24 cellular contexts compared by ENCODE assay signal in the genomic region with DNA sequence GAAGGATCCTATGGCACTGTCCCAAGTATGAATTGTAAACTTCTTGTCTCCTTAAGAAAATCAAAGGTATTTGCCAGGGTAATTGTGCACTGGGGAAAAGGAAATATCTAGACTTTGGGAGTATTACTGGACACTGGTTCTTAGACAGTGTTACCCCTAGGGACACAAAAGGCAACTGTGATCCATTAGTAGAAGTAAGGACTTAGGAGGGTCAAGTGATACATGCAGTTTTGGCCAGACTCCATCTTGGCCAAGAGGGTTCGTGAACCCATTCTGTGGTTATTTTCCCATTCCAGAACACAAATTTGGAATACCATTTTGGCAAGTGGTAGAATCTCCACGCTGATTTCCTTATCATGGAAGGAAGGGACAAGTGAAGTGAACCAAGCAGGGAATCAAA.
DNase-seq lines count a peak whose midpoint lies in the region; ATAC-seq and TF ChIP-seq lines count a peak whose summit lies in the region.
"Had no signal": no experiment of that assay in that cellular context is flagged by ENCODE, and none has a peak within 500 bp of the region (broad histone marks: within the 10 kb centered on the region; RNA-seq: fewer than 3 reads in every experiment).

No MANE protein-coding gene starts in this region.

- H3K27ac ChIP-seq in right atrium auricular region (peak overlapping the region in 1 of 2 donors; percentile 37), body of pancreas (no peak overlapping the region), heart left ventricle (peak overlapping the region in 2 of 12 donors; percentile 4 to 14)
- H3K27ac ChIP-seq in naive thymus-derived CD4-positive, alpha-beta T cell (ENCODE audit: low read depth, low read length) = no peak overlapping the region
- H3K27ac ChIP-seq: 22Rv1, BLaER1 had no signal

- no peaks in the 10 kb centered on the region for H3K36me3 ChIP-seq in right atrium auricular region
- H3K36me3 ChIP-seq in body of pancreas (replicated peaks in 1 of 2; ENCODE audit: insufficient read depth in 1 of 2, low read depth in 2 of 2) = no peaks in the 10 kb centered on the region
- H3K36me3 ChIP-seq in heart left ventricle = no peaks in the 10 kb centered on the region
- no peaks in the 10 kb centered on the region for H3K36me3 ChIP-seq in naive thymus-derived CD4-positive, alpha-beta T cell (ENCODE audit: control insufficient read depth in 2 of 3, insufficient read depth in 3 of 3, low read length in 3 of 3)
- H3K36me3 ChIP-seq: BLaER1 had no signal

- TF ChIP-seq CTCF in right atrium auricular region (IDR thresholded peaks at IDR 0.05) (no peak), body of pancreas (IDR thresholded peaks at IDR 0.05) (no peak), heart left ventricle (IDR thresholded peaks at IDR 0.05) (no peak)

- H3K4me1 Mint-ChIP-seq in naive thymus-derived CD4-positive, alpha-beta T cell = peaks cover 0 to 1% (median 0%) of the 10 kb centered on the region in 7 donors

- peaks cover 0 to 20% (median 4%) of the 10 kb centered on the region in 5 donors for H3K27me3 Mint-ChIP-seq in naive thymus-derived CD4-positive, alpha-beta T cell
- H3K27me3 Mint-ChIP-seq: CD4-positive, alpha-beta T cell had no signal

- intact Hi-C loops in Right ventricle myocardium inferior (cut with DNase I) (no loop called here), body of pancreas (cut with DNase I) (no loop called here), heart left ventricle (cut with DNase I) (no loop called here), sciatic nerve (cut with DNase I) (no loop called here)
- intact Hi-C loops in naive thymus-derived CD4-positive, alpha-beta T cell (cut with micrococcal nuclease) = no loop called here

- ATAC-seq in Right ventricle myocardium inferior (peak; percentile 91), body of pancreas (peak; percentile 60), heart left ventricle (peak in 3 of 4 donors; percentile 30 to 57 (median 33)), sciatic nerve (peak; percentile 88)
- no peak for ATAC-seq in naive thymus-derived CD4-positive, alpha-beta T cell

- no peaks in the 10 kb centered on the region for H3K27me3 ChIP-seq in right atrium auricular region
- H3K27me3 ChIP-seq in body of pancreas = no peaks in the 10 kb centered on the region
- no peaks in the 10 kb centered on the region for H3K27me3 ChIP-seq in heart left ventricle
- no peaks in the 10 kb centered on the region for H3K27me3 ChIP-seq in naive thymus-derived CD4-positive, alpha-beta T cell (ENCODE audit: control insufficient read depth in 2 of 2, insufficient read depth in 2 of 2, low read length in 2 of 2)
- H3K27me3 ChIP-seq: BLaER1 had no signal

- no peaks in the 10 kb centered on the region for H3K36me3 Mint-ChIP-seq in naive thymus-derived CD4-positive, alpha-beta T cell
- H3K36me3 Mint-ChIP-seq: IgD-negative memory B cell had no signal

- H3K4me3 Mint-ChIP-seq in naive thymus-derived CD4-positive, alpha-beta T cell = no peak overlapping the region
- H3K4me3 Mint-ChIP-seq: CD4-positive, alpha-beta T cell; IgD-negative memory B cell had no signal

- H3K9me3 Mint-ChIP-seq in naive thymus-derived CD4-positive, alpha-beta T cell = peaks cover 0 to 2% (median 0%) of the 10 kb centered on the region in 11 donors
- H3K9me3 Mint-ChIP-seq: CD4-positive, alpha-beta T cell; IgD-negative memory B cell had no signal

- TF ChIP-seq POLR2A in body of pancreas (IDR thresholded peaks at IDR 0.05) (no peak), heart left ventricle (IDR thresholded peaks at IDR 0.05) (no peak)

- H3K4me1 ChIP-seq in right atrium auricular region (no peaks in the 10 kb centered on the region), body of pancreas (no peaks in the 10 kb centered on the region), heart left ventricle (peaks cover 0 to 4% (median 0%) of the 10 kb centered on the region in 12 donors)
- H3K4me1 ChIP-seq in naive thymus-derived CD4-positive, alpha-beta T cell (ENCODE audit: control insufficient read depth in 2 of 2, insufficient read depth in 2 of 2, low read length in 2 of 2) = no peaks in the 10 kb centered on the region
- H3K4me1 ChIP-seq: BLaER1, Caco-2 had no signal

- 75 to 82% methylated on average over 2 of the region's 2 CpGs for WGBS in body of pancreas, 2 donors
- WGBS in heart left ventricle, 4 donors = 54 to 64% (median 60%) methylated on average over 2 of the region's 2 CpGs

- H3K27ac Mint-ChIP-seq in naive thymus-derived CD4-positive, alpha-beta T cell = no peak overlapping the region
- H3K27ac Mint-ChIP-seq: CD4-positive, alpha-beta T cell; IgD-negative memory B cell had no signal

- POLR2A ChIA-PET in naive thymus-derived CD4-positive, alpha-beta T cell (lab: Charles Lee) = no interaction called here

- H3K9me3 ChIP-seq in right atrium auricular region (no peaks in the 10 kb centered on the region), body of pancreas (no peaks in the 10 kb centered on the region), heart left ventricle (peaks cover 0 to 3% (median 0%) of the 10 kb centered on the region in 12 donors)
- no peaks in the 10 kb centered on the region for H3K9me3 ChIP-seq in naive thymus-derived CD4-positive, alpha-beta T cell (ENCODE audit: control insufficient read depth in 2 of 3, low read length in 3 of 3)
- H3K9me3 ChIP-seq: BLaER1, Caco-2 had no signal

- CTCF ChIA-PET in naive thymus-derived CD4-positive, alpha-beta T cell (lab: Charles Lee) = no interaction called here

- DNase-seq in Right ventricle myocardium inferior (ENCODE audit: missing footprints) (no peak), right atrium auricular region (ENCODE audit: low spot score) (no peak), body of pancreas (peak in 3 of 4 donors; percentile 21 to 36 (median 23)), heart left ventricle (peak in 1 of 5 donors; percentile 67), sciatic nerve (ENCODE audit: low spot score) (no peak), DMS114 treated with DMSO at 0.1 percent for 48 hours (lab: John Stamatoyannopoulos, UW; ENCODE audit: unreplicated experiment) (no peak)
- no peak for DNase-seq in naive thymus-derived CD4-positive, alpha-beta T cell
- no peak for DNase-seq in activated naive CD4-positive, alpha-beta T cell treated with anti-CD3 and anti-CD28 coated beads, Interleukin-2, amount 50 U/mL, for 16 hours
- DNase-seq: ACHN; Caco-2; CD4-positive, alpha-beta T cell; GDM1; H7; MM.1S; NCI-H1048; NCI-H1436; NCI-H187 treated with DMSO at 0.1 percent for 48 hours; NCI-H2107; NCI-H446 treated with DMSO at 0.1 percent for 48 hours; NCI-H526 treated with DMSO at 0.1 percent for 48 hours; OCI-M1 had no signal

- no peak overlapping the region for H3K4me3 ChIP-seq in right atrium auricular region
- no peak overlapping the region for H3K4me3 ChIP-seq in body of pancreas
- no peak overlapping the region for H3K4me3 ChIP-seq in heart left ventricle
- no peak overlapping the region for H3K4me3 ChIP-seq in naive thymus-derived CD4-positive, alpha-beta T cell (ENCODE audit: low read length)
- H3K4me3 ChIP-seq: BLaER1 had no signal

Comparison
In these comparisons a context has a peak if more than half of its experiments do, and no peak if none do; other contexts are left out.
1. DNase-seq: peak in body of pancreas (3 of 4); none in Right ventricle myocardium inferior (single experiment), right atrium auricular region (single experiment), sciatic nerve (single experiment), DMS114 treated with DMSO at 0.1 percent for 48 hours (single experiment), naive thymus-derived CD4-positive, alpha-beta T cell (0 of 9) and activated naive CD4-positive, alpha-beta T cell treated with anti-CD3 and anti-CD28 coated beads, Interleukin-2, amount 50 U/mL, for 16 hours (single experiment).